ENCODE assay signal across 21 cellular contexts in the genomic region with DNA sequence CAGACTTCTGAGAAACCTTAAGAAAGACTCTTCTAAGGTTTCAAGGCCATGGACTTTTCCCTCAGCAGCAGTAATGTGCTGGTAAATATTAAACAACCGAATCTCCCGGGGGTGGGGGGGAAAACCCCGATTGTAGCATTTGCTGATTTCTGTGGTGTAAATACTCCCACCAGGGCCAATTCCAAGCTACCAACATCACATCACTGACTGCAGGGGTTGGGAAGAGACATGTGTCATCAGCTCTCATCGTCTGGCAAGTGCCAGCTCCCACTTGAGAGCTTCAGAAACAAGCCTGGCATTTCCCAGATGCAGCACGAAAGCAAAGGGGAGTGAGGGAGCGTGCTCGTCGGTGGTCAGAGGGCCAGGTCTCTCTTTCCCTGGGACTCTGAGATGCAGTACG.
A peak's percentile ranks its signal among the peaks of the same experiment; 100 is the strongest.
DNase-seq lines count a peak whose midpoint lies in the region; ATAC-seq, FAIRE-seq and TF ChIP-seq lines count a peak whose summit lies in the region.
"Had no signal": no experiment of that assay in that cellular context is flagged by ENCODE, and none has a peak within 500 bp of the region (broad histone marks: within the 10 kb centered on the region; RNA-seq: fewer than 3 reads in every experiment).

No MANE protein-coding gene starts in this region.

- no peaks in the 10 kb centered on the region for H3K9me3 Mint-ChIP-seq in activated naive CD4-positive, alpha-beta T cell treated with anti-CD3 and anti-CD28 coated beads, Interleukin-2, amount 50 U/mL, for 72 hours
- H3K9me3 Mint-ChIP-seq: CD4-positive, alpha-beta memory T cell had no signal

- H3F3A ChIP-seq in smooth muscle cell (ENCODE audit: low read depth) = no peaks in the 10 kb centered on the region

- WGBS in smooth muscle cell (ENCODE audit: low lambda C conversion rate) = 47% methylated on average over 9 of the region's 9 CpGs

- no peaks in the 10 kb centered on the region for H3K36me3 Mint-ChIP-seq in activated naive CD4-positive, alpha-beta T cell treated with anti-CD3 and anti-CD28 coated beads, Interleukin-2, amount 50 U/mL, for 72 hours
- H3K36me3 Mint-ChIP-seq: CD4-positive, alpha-beta memory T cell had no signal

- H3K27me3 ChIP-seq in right atrium auricular region (no peaks in the 10 kb centered on the region), smooth muscle cell (ENCODE audit: low read depth) (no peaks in the 10 kb centered on the region)
- H3K27me3 ChIP-seq: BLaER1, SJCRH30 had no signal

- no peak for TF ChIP-seq CTCF in right atrium auricular region (IDR thresholded peaks at IDR 0.05)
- no peak for TF ChIP-seq CTCF in smooth muscle cell (IDR thresholded peaks at IDR 0.05; ENCODE audit: borderline replicate concordance, insufficient read depth, poor library complexity, severe bottlenecking)

- DNase-seq in left cardiac atrium (no peak), right atrium auricular region (ENCODE audit: low spot score) (no peak), RCC 7860 (ENCODE audit: low spot score) (peak; percentile 56), kidney glomerular epithelial cell (lab: John Stamatoyannopoulos, UW) (peak; percentile 52), smooth muscle cell (lab: John Stamatoyannopoulos, UW; ENCODE audit: unreplicated experiment) (no peak), HPDE6-E6E7 (ENCODE audit: extremely low spot score) (no peak)
- no peak for DNase-seq in activated naive CD4-positive, alpha-beta T cell treated with anti-CD3 and anti-CD28 coated beads, Interleukin-2, amount 50 U/mL, for 72 hours (ENCODE audit: low spot score in 2 of 2)
- DNase-seq: CD4-positive, alpha-beta memory T cell; DMS153; GF-D8; GM23248; HCEC 1CT; NCI-H1092 treated with DMSO at 0.1 percent for 48 hours; NCI-H1694 treated with DMSO at 0.1 percent for 48 hours; NCI-H226; NCI-H524; NCI-H82; PC-9; SJCRH30 had no signal

- no peaks in the 10 kb centered on the region for H3K79me2 ChIP-seq in smooth muscle cell (ENCODE audit: low read depth)

- H3K36me3 ChIP-seq in right atrium auricular region (no peaks in the 10 kb centered on the region), smooth muscle cell (ENCODE audit: low read depth) (no peaks in the 10 kb centered on the region)
- H3K36me3 ChIP-seq: BLaER1, SJCRH30 had no signal

- intact Hi-C loops in left cardiac atrium (cut with DNase I) = no loop called here

- peak; percentile 65 for FAIRE-seq in RCC 7860 (lab: Jason Lieb, UNC)
- FAIRE-seq: K562 had no signal

- no peak overlapping the region for H3K27ac Mint-ChIP-seq in activated naive CD4-positive, alpha-beta T cell treated with anti-CD3 and anti-CD28 coated beads, Interleukin-2, amount 50 U/mL, for 72 hours

- H3K27ac ChIP-seq in right atrium auricular region (no peak overlapping the region), smooth muscle cell (ENCODE audit: low read depth) (peak overlapping the region; percentile 33)
- H3K27ac ChIP-seq: BLaER1, GM23248, PC-9, SJCRH30 had no signal

- H3K9me3 ChIP-seq in right atrium auricular region (no peaks in the 10 kb centered on the region), smooth muscle cell (replicated peaks; ENCODE audit: low read depth) (no peaks in the 10 kb centered on the region)
- H3K9me3 ChIP-seq: BLaER1, SJCRH30 had no signal

- ATAC-seq in left cardiac atrium = peak; percentile 41 to 50
- no peak for ATAC-seq in activated naive CD4-positive, alpha-beta T cell treated with anti-CD3 and anti-CD28 coated beads, Interleukin-2, amount 50 U/mL, for 72 hours
- ATAC-seq: K562 had no signal

- H3K4me3 ChIP-seq in right atrium auricular region = no peak overlapping the region
- no peak overlapping the region for H3K4me3 ChIP-seq in smooth muscle cell
- H3K4me3 ChIP-seq: BLaER1, GM23248, K562, PC-9, SJCRH30 had no signal

- no peaks in the 10 kb centered on the region for H4K20me1 ChIP-seq in smooth muscle cell (ENCODE audit: low read depth)
- H4K20me1 ChIP-seq: BLaER1 had no signal

- H3K4me1 ChIP-seq in right atrium auricular region (no peaks in the 10 kb centered on the region), smooth muscle cell (ENCODE audit: low read depth) (no peaks in the 10 kb centered on the region)
- H3K4me1 ChIP-seq: BLaER1, SJCRH30 had no signal

- no peak overlapping the region for H2AFZ ChIP-seq in smooth muscle cell (ENCODE audit: low read depth)
- H2AFZ ChIP-seq: GM23248, PC-9 had no signal

- no peak overlapping the region for H3K9ac ChIP-seq in smooth muscle cell (ENCODE audit: low read depth)
- H3K9ac ChIP-seq: BLaER1, GM23248 had no signal

- peak overlapping the region; percentile 40 for H3K4me2 ChIP-seq in smooth muscle cell
- H3K4me2 ChIP-seq: BLaER1, PC-9 had no signal

Comparison
In these comparisons a context has a peak if more than half of its experiments do, and no peak if none do; other contexts are left out.
1. ATAC-seq: peak in left cardiac atrium (2 of 2); none in activated naive CD4-positive, alpha-beta T cell treated with anti-CD3 and anti-CD28 coated beads, Interleukin-2, amount 50 U/mL, for 72 hours (0 of 2).
2. DNase-seq: peak in RCC 7860 (single experiment) and kidney glomerular epithelial cell (single experiment); none in left cardiac atrium (single experiment), right atrium auricular region (single experiment), smooth muscle cell (single experiment), activated naive CD4-positive, alpha-beta T cell treated with anti-CD3 and anti-CD28 coated beads, Interleukin-2, amount 50 U/mL, for 72 hours (0 of 2) and HPDE6-E6E7 (single experiment).